ENCODE assay signal across 38 cellular contexts in genomic region chr4:24992968-24993367, GRCh38. TPM values are rescaled to one million over a fixed set of nuclear protein-coding genes. Genes with fewer than 3 reads are reported as not detected.
"Had no signal": no experiment of that assay in that cellular context is flagged by ENCODE, and none has a peak within 500 bp of the region (broad histone marks: within the 10 kb centered on the region; RNA-seq: fewer than 3 reads in every experiment).

No MANE protein-coding gene starts in this region.

- H3K4me3 ChIP-seq: MG63 had no signal

- H3K9me3 ChIP-seq: MG63 had no signal

- DNase-seq: Karpas-422, Kasumi-1, MG63, MM.1S, MV-4-11, NCI-H1048, NCI-H1092, NCI-H1092 treated with DMSO at 0.1 percent for 48 hours, NCI-H1105, NCI-H1105 treated with DMSO at 0.1 percent for 48 hours, NCI-H1417, NCI-H1417 treated with DMSO at 0.1 percent for 48 hours, NCI-H1436, NCI-H1436 treated with DMSO at 0.1 percent for 48 hours, NCI-H146, NCI-H1694, NCI-H1694 treated with DMSO at 0.1 percent for 48 hours, NCI-H187, NCI-H187 treated with DMSO at 0.1 percent for 48 hours, NCI-H1930, NCI-H2029, NCI-H2029 treated with DMSO at 0.1 percent for 48 hours, NCI-H2081, NCI-H2081 treated with DMSO at 0.1 percent for 48 hours, NCI-H2107, NCI-H2171, NCI-H2171 treated with DMSO at 0.1 percent for 48 hours, NCI-H2227 treated with DMSO at 0.1 percent for 48 hours, NCI-H226, NCI-H345, NCI-H446, NCI-H446 treated with DMSO at 0.1 percent for 48 hours, NCI-H510A, NCI-H510A treated with DMSO at 0.1 percent for 48 hours, NCI-H524 had no signal

- H3K27me3 ChIP-seq: MG63 had no signal

- H3K36me3 ChIP-seq: MG63 had no signal

RNA-seq across cellular contexts. Expression of gene LGI2, which starts 37.8 kb away (rescaled TPM):
- total RNA-seq: LHCN-M2, MCF 10A, NCI-H460 had no signal
